Comparison of ENCODE assay signal across 20 cellular contexts in the genomic region with DNA sequence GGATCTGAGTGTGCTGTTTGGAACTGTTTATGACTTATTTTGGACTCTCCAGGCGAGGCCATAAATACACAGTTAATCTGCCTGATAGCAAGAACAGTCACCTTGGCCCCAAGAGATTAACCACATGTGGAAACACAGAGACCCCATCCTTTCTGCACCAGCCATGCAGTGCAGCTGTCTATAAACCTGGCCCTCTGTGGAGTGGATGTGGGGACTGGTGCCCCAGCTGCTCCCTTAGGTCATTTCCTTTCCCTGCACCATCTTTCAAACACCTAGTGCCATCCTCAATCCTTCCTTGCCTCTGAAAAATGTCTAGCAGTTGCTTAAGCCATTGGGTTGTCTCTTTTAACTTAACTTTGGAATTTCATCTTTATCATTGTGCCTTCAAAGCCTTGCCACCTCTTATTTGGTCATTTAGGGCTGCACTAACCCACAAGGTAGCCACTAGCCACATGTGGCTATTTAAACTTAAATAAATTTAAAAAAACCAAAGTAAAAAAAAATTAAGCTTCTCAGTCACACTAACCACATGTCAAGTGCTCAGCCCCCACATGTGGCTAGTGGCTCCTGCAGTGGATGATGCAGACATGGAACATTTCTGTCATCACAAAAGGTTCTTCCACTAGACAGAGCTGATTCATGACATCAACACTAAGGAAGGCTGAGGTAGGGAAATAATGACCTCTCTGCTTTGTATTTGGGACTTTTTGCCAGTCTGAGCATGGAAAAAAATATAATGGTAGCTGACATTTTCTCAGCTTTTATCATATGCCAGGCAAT.
"Had no signal": no experiment of that assay in that cellular context is flagged by ENCODE, and none has a peak within 500 bp of the region (broad histone marks: within the 10 kb centered on the region; RNA-seq: fewer than 3 reads in every experiment).

No MANE protein-coding gene starts in this region.

- H3K9me3 Mint-ChIP-seq: endodermal cell, T-cell had no signal

- H3K27me3 Mint-ChIP-seq: activated B cell treated with CpG ODN at 0.5 μM for 24 hours; activated naive CD4-positive, alpha-beta T cell treated with anti-CD3 and anti-CD28 coated beads, Interleukin-2, amount 10 ng/mL, durations not matched to agents 7 days and 5 days; memory B cell; T-cell had no signal

- H3K4me1 Mint-ChIP-seq: activated B cell treated with CpG ODN at 0.5 μM for 24 hours; activated naive CD4-positive, alpha-beta T cell treated with anti-CD3 and anti-CD28 coated beads, Interleukin-2, amount 10 ng/mL, durations not matched to agents 7 days and 5 days; endodermal cell; memory B cell; naive thymus-derived CD4-positive, alpha-beta T cell; T-cell had no signal

- H3K27ac Mint-ChIP-seq: activated B cell treated with CpG ODN at 0.5 μM for 24 hours; activated naive CD4-positive, alpha-beta T cell treated with anti-CD3 and anti-CD28 coated beads, Interleukin-2, amount 10 ng/mL, durations not matched to agents 7 days and 5 days; endodermal cell; memory B cell; naive thymus-derived CD4-positive, alpha-beta T cell; T-cell had no signal

- ATAC-seq: activated T-cell treated with anti-CD3 and anti-CD28 coated beads, Interleukin-2, amount 50 U/mL, for 4 hours; left lung; naive thymus-derived CD4-positive, alpha-beta T cell; SK-N-SH treated with all-trans-retinoic acid at 6 μM for 48 hours; T-cell had no signal

- H3K4me3 Mint-ChIP-seq: activated B cell treated with CpG ODN at 0.5 μM for 24 hours; activated naive CD4-positive, alpha-beta T cell treated with anti-CD3 and anti-CD28 coated beads, Interleukin-2, amount 10 ng/mL, durations not matched to agents 7 days and 5 days; activated T-cell treated with anti-CD3 and anti-CD28 coated beads, Interleukin-2, amount 50 U/mL, for 4 hours; endodermal cell; memory B cell; naive thymus-derived CD4-positive, alpha-beta T cell; T-cell had no signal

- DNase-seq: activated B cell treated with CpG ODN at 0.5 μM for 24 hours; activated CD4-positive, alpha-beta T cell treated with anti-CD3 and anti-CD28 coated beads for 48 hours; activated CD8-positive, alpha-beta memory T cell treated with anti-CD3 and anti-CD28 coated beads, Interleukin-2, amount 50 U/mL, for 4 hours; activated effector memory CD4-positive, alpha-beta T cell treated with Interleukin-2 at 50 U/mL for 16 hours; activated naive CD4-positive, alpha-beta T cell treated with anti-CD3 and anti-CD28 coated beads, Interleukin-2, amount 10 ng/mL, durations not matched to agents 7 days and 5 days; activated T-cell treated with anti-CD3 and anti-CD28 coated beads, Interleukin-2, amount 50 U/mL, for 4 hours; central memory CD4-positive, alpha-beta T cell; endodermal cell; foreskin fibroblast; hypothalamus; kidney; left lung; naive thymus-derived CD4-positive, alpha-beta T cell; stimulated activated CD4-positive, alpha-beta T cell treated with anti-CD3 and anti-CD28 coated beads, Interleukin-15, amount 100 ng/mL, for 24 hours; stimulated activated CD4-positive, alpha-beta T cell treated with anti-CD3 and anti-CD28 coated beads, Interleukin-2, amount 100 ng/mL, for 48 hours; T-cell; testis; upper lobe of left lung had no signal
